Comparison of ENCODE assay signal across 27 cellular contexts in the genomic region with DNA sequence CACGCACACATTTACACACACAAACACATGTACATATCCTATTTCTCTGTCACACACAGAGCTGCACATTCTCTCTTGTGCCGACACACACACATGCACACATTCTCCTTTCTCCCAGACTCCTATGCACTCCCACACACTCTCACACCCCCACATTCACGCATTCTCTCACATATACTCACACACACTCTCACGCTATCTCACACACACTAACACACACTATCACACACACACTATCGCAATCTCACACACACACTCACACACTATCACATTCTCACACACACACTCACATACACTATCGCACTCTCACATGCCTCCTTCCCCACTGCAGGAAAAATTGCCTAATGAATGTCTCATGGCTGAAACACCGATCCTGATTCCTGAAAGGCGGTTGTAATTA.
DNase-seq lines count a peak whose midpoint lies in the region; ATAC-seq, FAIRE-seq and TF ChIP-seq lines count a peak whose summit lies in the region.
"Had no signal": no experiment of that assay in that cellular context is flagged by ENCODE, and none has a peak within 500 bp of the region (broad histone marks: within the 10 kb centered on the region; RNA-seq: fewer than 3 reads in every experiment).

No MANE protein-coding gene starts in this region.

- intact Hi-C loops in HepG2 (cut with micrococcal nuclease; ENCODE audit: unreplicated experiment) (no loop called here), right lobe of liver (cut with DNase I) (no loop called here)

- peaks cover 7% of the 10 kb centered on the region for H3K27me3 Mint-ChIP-seq in H9 (ENCODE audit: low read depth)
- H3K27me3 Mint-ChIP-seq: CD4-positive, alpha-beta memory T cell; CD4-positive, CD25-positive, alpha-beta regulatory T cell; CD8-positive, alpha-beta memory T cell had no signal

- no peak overlapping the region for H3K27ac Mint-ChIP-seq in H9
- H3K27ac Mint-ChIP-seq: CD14-positive monocyte; CD4-positive, alpha-beta memory T cell; CD4-positive, CD25-positive, alpha-beta regulatory T cell; CD8-positive, alpha-beta memory T cell had no signal

- H3K4me1 Mint-ChIP-seq in H9: no peaks in the 10 kb centered on the region
- H3K4me1 Mint-ChIP-seq: CD4-positive, alpha-beta memory T cell; CD4-positive, CD25-positive, alpha-beta regulatory T cell; CD8-positive, alpha-beta memory T cell had no signal

- no peak overlapping the region for H3K4me2 ChIP-seq in HepG2 (ENCODE audit: low read depth, low read length)
- H3K4me2 ChIP-seq in H1 (ENCODE audit: insufficient read depth in 1 of 2, low read depth in 2 of 2, low read length in 2 of 2): no peak overlapping the region
- no peak overlapping the region for H3K4me2 ChIP-seq in H9 (ENCODE audit: insufficient read depth, insufficient read length, low read length)
- H3K4me2 ChIP-seq: A549, BLaER1 had no signal

- H4K91ac ChIP-seq in H1 (replicated peaks; ENCODE audit: insufficient read length, low read length) (no peak overlapping the region), H9 (ENCODE audit: insufficient read length, low read depth, low read length) (no peak overlapping the region)

- H3K4ac ChIP-seq in H1 (replicated peaks; ENCODE audit: insufficient read length, low read depth, low read length) (no peak overlapping the region), H9 (ENCODE audit: low read depth, low read length) (no peak overlapping the region)

- H3K4me1 ChIP-seq in HepG2 (ENCODE audit: insufficient read depth, low read length): 0 out of 2 replicates have a peak, but pooled peaks cover 7% of the 10 kb centered on the region
- H3K4me1 ChIP-seq in right lobe of liver: no peaks in the 10 kb centered on the region
- H3K4me1 ChIP-seq in H1 (replicated peaks in 1 of 4; ENCODE audit: control insufficient read depth in 3 of 4, insufficient read depth in 4 of 4, low read length in 3 of 4): peaks cover 0 to 2% (median 0%) of the 10 kb centered on the region in 4 experiments; a peak in 1 of 7 replicates
- H3K4me1 ChIP-seq in H9 (ENCODE audit: insufficient read depth, low read length): no peaks in the 10 kb centered on the region
- H3K4me1 ChIP-seq: A549, BE2C, BLaER1 had no signal

- no peaks in the 10 kb centered on the region for H3K9me3 ChIP-seq in HepG2 (ENCODE audit: low read length)
- H3K9me3 ChIP-seq in right lobe of liver: no peaks in the 10 kb centered on the region
- H3K9me3 ChIP-seq in H1 (ENCODE audit: insufficient read depth in 2 of 2, low read depth in 1 of 2, low read length in 1 of 2): no peaks in the 10 kb centered on the region; a peak in 1 of 4 replicates
- no peaks in the 10 kb centered on the region for H3K9me3 ChIP-seq in H9 (ENCODE audit: control insufficient read depth, low read depth, low read length)
- H3K9me3 ChIP-seq: A549, BE2C, BLaER1 had no signal

- H2AFZ ChIP-seq in HepG2 (ENCODE audit: low read length) (no peak overlapping the region), H1 (ENCODE audit: low read length) (no peak overlapping the region), H9 (ENCODE audit: low read length) (no peak overlapping the region)

- H4K20me1 ChIP-seq in HepG2 (ENCODE audit: insufficient read depth, low read length) (no peaks in the 10 kb centered on the region), H1 (replicated peaks in 1 of 2; ENCODE audit: control insufficient read depth in 1 of 2, insufficient read depth in 2 of 2, low read length in 2 of 2) (peaks cover 2 to 6% of the 10 kb centered on the region in 2 experiments), H9 (ENCODE audit: control insufficient read depth, insufficient read depth, insufficient read length) (no peaks in the 10 kb centered on the region)
- H4K20me1 ChIP-seq: BLaER1 had no signal

- H3K27ac ChIP-seq in HepG2 (ENCODE audit: extremely low read length, insufficient read depth, low read length): no peak overlapping the region
- H3K27ac ChIP-seq in right lobe of liver: no peak overlapping the region
- no peak overlapping the region for H3K27ac ChIP-seq in H1 (ENCODE audit: low read depth, low read length)
- no peak overlapping the region for H3K27ac ChIP-seq in H9 (ENCODE audit: insufficient read length, low read depth, low read length)
- H3K27ac ChIP-seq: 22Rv1, A549, BLaER1 had no signal

- H2BK5ac ChIP-seq in H1 (ENCODE audit: low read depth, low read length) (peak overlapping the region; percentile 52; the same call in 1 of the 2 replicates), H9 (ENCODE audit: insufficient read length, low read length) (no peak overlapping the region)

- no peak overlapping the region for H3K4me3 Mint-ChIP-seq in H9
- H3K4me3 Mint-ChIP-seq: CD14-positive monocyte; CD4-positive, alpha-beta memory T cell; CD4-positive, CD25-positive, alpha-beta regulatory T cell; CD8-positive, alpha-beta memory T cell had no signal

- no peak overlapping the region for H3K23ac ChIP-seq in H1 (ENCODE audit: insufficient read length)
- no peak overlapping the region for H3K23ac ChIP-seq in H9 (ENCODE audit: insufficient read length, low read depth, low read length)

- no peak overlapping the region for H4K5ac ChIP-seq in H1 (ENCODE audit: insufficient read length, low read depth, low read length)
- no peak overlapping the region for H4K5ac ChIP-seq in H9 (ENCODE audit: insufficient read length, low read depth, low read length)

- 59% methylated on average over 8 of the region's 8 CpGs for WGBS in HepG2 (ENCODE audit: low lambda C conversion rate)
- 64% methylated on average over 8 of the region's 8 CpGs for WGBS in right lobe of liver (ENCODE audit: insufficient coverage, low coverage, low lambda C conversion rate, missing lambda C conversion rate)
- WGBS in H1 (ENCODE audit: extremely low coverage in 1 of 2, insufficient coverage in 1 of 2, insufficient read length in 1 of 2, insufficient replicate concordance in 2 of 2, low coverage in 1 of 2, low lambda C conversion rate in 2 of 2, missing lambda C conversion rate in 1 of 2), 2 experiments: 84 to 100% methylated on average over 4 to 8 of the region's 8 CpGs
- WGBS in H9 (ENCODE audit: extremely low coverage, insufficient read length, low lambda C conversion rate): 100% methylated on average over 5 of the region's 8 CpGs

- no peak for FAIRE-seq in HepG2 (lab: Jason Lieb, UNC)
- peak; percentile 31 for FAIRE-seq in HTR-8/SVneo (lab: Jason Lieb, UNC)
- no peak for FAIRE-seq in H1 (lab: Jason Lieb, UNC)
- peak; percentile 40 for FAIRE-seq in urothelium cell line (lab: Jason Lieb, UNC)
- FAIRE-seq: A549, GM12892, GM18507 had no signal

- 0 out of 2 replicates have a peak overlapping the region, but pooled peaks have one; percentile 18 for H2BK15ac ChIP-seq in H1 (ENCODE audit: low read length)
- H2BK15ac ChIP-seq in H9 (ENCODE audit: low read depth, low read length): no peak overlapping the region

- H4K8ac ChIP-seq in H1 (ENCODE audit: extremely low read depth, insufficient read depth, low read length) (no peak overlapping the region), H9 (replicated peaks; ENCODE audit: insufficient read length, low read depth, low read length) (no peak overlapping the region)

- peaks cover 3% of the 10 kb centered on the region; the same call in 1 of the 2 replicates for H3K79me1 ChIP-seq in H1 (ENCODE audit: low read depth, low read length)
- no peaks in the 10 kb centered on the region for H3K79me1 ChIP-seq in H9 (ENCODE audit: insufficient read depth, low read depth, low read length, poor library complexity, severe bottlenecking)

- no peak for TF ChIP-seq RAD21 in HepG2 (CRISPR knock-in tag; IDR thresholded peaks at IDR 0.05)
- TF ChIP-seq RAD21 in H1 (IDR thresholded peaks at IDR 0.05 in 1 of 2, conservative IDR thresholded peaks at IDR 0.05 in 1 of 2; ENCODE audit: low read depth in 2 of 2, low read length in 2 of 2): no peak

- in situ Hi-C loops in HepG2 (cut with HindIII; ENCODE audit: extremely low pct_ligation_motif_present, low pct_unique_long_range_greater_than_20kb): no loop called here

- no peak overlapping the region for H3T11ph ChIP-seq in H9 (ENCODE audit: low read length)

- DNase-seq in HepG2 (ENCODE audit: low spot score) (no peak), right lobe of liver (no peak), HTR-8/SVneo (ENCODE audit: insufficient read length, low spot score) (no peak), H1 (ENCODE audit: low read depth in 1 of 2, low spot score in 2 of 2) (no peak), urothelium cell line (ENCODE audit: low spot score) (no peak), H9 (no peak), GM10266 (ENCODE audit: extremely low spot score) (no peak), NCI-H510A (lab: John Stamatoyannopoulos, UW) (no peak)
- DNase-seq: BE2C; C1 segment of cervical spinal cord; CD4-positive, alpha-beta memory T cell; CD4-positive, CD25-positive, alpha-beta regulatory T cell; CD8-positive, alpha-beta memory T cell; COR-L47; DMS 273 treated with DMSO at 0.1 percent for 48 hours; DMS153; DMS53; DMS79; DND-41; EL; GDM1 had no signal

- peaks cover 0 to 10% of the 10 kb centered on the region in 2 experiments; a peak in 1 of 5 replicates for H3K27me3 ChIP-seq in HepG2 (ENCODE audit: control insufficient read depth in 1 of 2, insufficient read depth in 2 of 2, low read length in 2 of 2)
- H3K27me3 ChIP-seq in right lobe of liver: no peaks in the 10 kb centered on the region
- no peaks in the 10 kb centered on the region for H3K27me3 ChIP-seq in H1 (replicated peaks in 1 of 4; ENCODE audit: control insufficient read depth in 3 of 4, extremely low read depth in 1 of 4, insufficient read depth in 3 of 4, low read length in 3 of 4)
- H3K27me3 ChIP-seq in H9 (ENCODE audit: insufficient read depth, low read length): no peaks in the 10 kb centered on the region
- H3K27me3 ChIP-seq: BE2C, BLaER1 had no signal

- POLR2A ChIA-PET in HepG2 (lab: Yijun Ruan, JAX) (no interaction called here), H1 (lab: Charles Lee; ENCODE audit: partially characterized antibody) (no interaction called here)

- H3K14ac ChIP-seq in H1 (ENCODE audit: insufficient read length) (no peak overlapping the region), H9 (ENCODE audit: insufficient read depth, low read length) (no peak overlapping the region)

- H2BK12ac ChIP-seq in H1 (ENCODE audit: low read depth, low read length) (0 out of 2 replicates have a peak overlapping the region, but pooled peaks have one; percentile 50), H9 (ENCODE audit: insufficient read length, low read depth, low read length) (no peak overlapping the region)

- ATAC-seq in HepG2: no peak
- ATAC-seq in right lobe of liver: no peak
- ATAC-seq: A549 had no signal

- H3K9ac ChIP-seq in HepG2 (ENCODE audit: insufficient read depth, low read depth, low read length) (no peak overlapping the region), H1 (replicated peaks in 1 of 4; ENCODE audit: extremely low read depth in 1 of 4, low read depth in 3 of 4, low read length in 3 of 4) (no peak overlapping the region), H9 (ENCODE audit: extremely low read depth, insufficient read length, low read length) (no peak overlapping the region)
- H3K9ac ChIP-seq: BLaER1 had no signal

- peaks cover 12% of the 10 kb centered on the region; the same call in 1 of the 2 replicates for H3K23me2 ChIP-seq in H1 (ENCODE audit: low read depth, low read length)
- no peaks in the 10 kb centered on the region for H3K23me2 ChIP-seq in H9 (ENCODE audit: insufficient read length, low read depth, low read length, poor library complexity, severe bottlenecking)

- H3K9me3 Mint-ChIP-seq in H9: no peaks in the 10 kb centered on the region
- H3K9me3 Mint-ChIP-seq: CD14-positive monocyte had no signal

- TF ChIP-seq POLR2A in HepG2 (IDR thresholded peaks at IDR 0.05; ENCODE audit: insufficient read depth in 1 of 2, low read depth in 2 of 2, low read length in 2 of 2) (no peak), right lobe of liver (IDR thresholded peaks at IDR 0.05) (no peak), H1 (IDR thresholded peaks at IDR 0.05; ENCODE audit: control extremely low read depth in 1 of 2, low read depth in 2 of 2, low read length in 2 of 2) (no peak)

- H3K18ac ChIP-seq in H1 (ENCODE audit: extremely low read depth, low read length) (no peak overlapping the region), H9 (ENCODE audit: insufficient read length, low read depth, low read length) (no peak overlapping the region)

- H3K56ac ChIP-seq in H1 (replicated peaks; ENCODE audit: insufficient read length, low read depth, low read length) (peak overlapping the region; percentile 23), H9 (ENCODE audit: insufficient read length, low read depth, low read length) (no peak overlapping the region)

- CTCF ChIA-PET in HepG2 (lab: Yijun Ruan, JAX; ENCODE audit: low intra/inter-chr PET ratio, low total read pairs): no interaction called here
- CTCF ChIA-PET in H1 (lab: Charles Lee; ENCODE audit: partially characterized antibody): interaction anchor here (1.2 kb wide), 1 partner anchor 19 kb away, joined by 3 read pairs; no protein-coding TSS in a partner anchor

- no peaks in the 10 kb centered on the region for H3K36me3 ChIP-seq in HepG2 (replicated peaks in 1 of 2; ENCODE audit: control insufficient read depth in 1 of 2, insufficient read depth in 2 of 2, low read length in 2 of 2)
- no peaks in the 10 kb centered on the region for H3K36me3 ChIP-seq in right lobe of liver
- no peaks in the 10 kb centered on the region; a peak in 2 of 8 replicates for H3K36me3 ChIP-seq in H1 (ENCODE audit: control insufficient read depth in 2 of 4, insufficient read depth in 4 of 4, low read length in 3 of 4)
- H3K36me3 ChIP-seq: BE2C, BLaER1 had no signal

- BruUV-seq in HepG2 (replicated peaks; lab: Mats Ljungman, UMichigan): no TSS peak

- no peak overlapping the region for H2BK120ac ChIP-seq in H1 (replicated peaks; ENCODE audit: low read depth, low read length)
- H2BK120ac ChIP-seq in H9 (ENCODE audit: low read depth, low read length, poor library complexity, severe bottlenecking): no peak overlapping the region

- H2BK20ac ChIP-seq in H1 (ENCODE audit: low read length) (no peak overlapping the region), H9 (ENCODE audit: low read depth, low read length, poor library complexity, severe bottlenecking) (no peak overlapping the region)

- no peaks in the 10 kb centered on the region for H3K79me2 ChIP-seq in HepG2 (ENCODE audit: insufficient read depth, low read length)
- no peaks in the 10 kb centered on the region; a peak in 1 of 4 replicates for H3K79me2 ChIP-seq in H1 (ENCODE audit: control insufficient read depth in 1 of 2, insufficient read depth in 2 of 2, low read length in 2 of 2)
- no peaks in the 10 kb centered on the region for H3K79me2 ChIP-seq in H9 (ENCODE audit: insufficient read depth, low read length)

- H3K36me3 Mint-ChIP-seq in H9 (ENCODE audit: insufficient read depth in 1 of 3, low read depth in 3 of 3): peaks cover 0 to 18% (median 0%) of the 10 kb centered on the region in 3 experiments; a peak in 2 of 7 replicates
- H3K36me3 Mint-ChIP-seq: CD14-positive monocyte; CD4-positive, alpha-beta memory T cell; CD4-positive, CD25-positive, alpha-beta regulatory T cell; CD8-positive, alpha-beta memory T cell had no signal

- H3K4me3 ChIP-seq in HepG2 (replicated peaks in 1 of 3; ENCODE audit: insufficient read depth in 1 of 3, low read depth in 2 of 3, low read length in 3 of 3): no peak overlapping the region
- no peak overlapping the region for H3K4me3 ChIP-seq in right lobe of liver
- no peak overlapping the region for H3K4me3 ChIP-seq in H1 (ENCODE audit: extremely low read depth in 1 of 4, insufficient read depth in 2 of 4, low read depth in 3 of 4, low read length in 4 of 4)
- H3K4me3 ChIP-seq: A549, BLaER1 had no signal

- TF ChIP-seq EP300 in HepG2 (IDR thresholded peaks at IDR 0.05; ENCODE audit: low read depth in 2 of 2, low read length in 2 of 2): no peak
- no peak for TF ChIP-seq EP300 in HepG2 (CRISPR knock-in tag; IDR thresholded peaks at IDR 0.05; ENCODE audit: borderline replicate concordance)
- TF ChIP-seq EP300 in H1 (IDR thresholded peaks at IDR 0.05; ENCODE audit: borderline replicate concordance in 1 of 2, low read depth in 2 of 2, low read length in 2 of 2): no peak

- H2AK5ac ChIP-seq in H1 (ENCODE audit: low read depth, low read length) (peak overlapping the region; percentile 90; the same call in 1 of the 2 replicates), H9 (ENCODE audit: insufficient read length, low read length) (no peak overlapping the region)

- TF ChIP-seq CTCF in HepG2 (CRISPR knock-in tag; IDR thresholded peaks at IDR 0.05) (no peak), right lobe of liver (IDR thresholded peaks at IDR 0.05) (no peak), H1 (IDR thresholded peaks at IDR 0.05; ENCODE audit: control extremely low read depth in 1 of 3, insufficient read depth in 1 of 3, low read depth in 1 of 3, low read length in 3 of 3) (no peak), H9 (conservative IDR thresholded peaks at IDR 0.05) (no peak), GM10266 (IDR thresholded peaks at IDR 0.05; ENCODE audit: control insufficient read depth, insufficient read depth, low read depth, missing control alignments) (no peak)
